Comparison of ENCODE assay signal across 20 cellular contexts in the genomic region with DNA sequence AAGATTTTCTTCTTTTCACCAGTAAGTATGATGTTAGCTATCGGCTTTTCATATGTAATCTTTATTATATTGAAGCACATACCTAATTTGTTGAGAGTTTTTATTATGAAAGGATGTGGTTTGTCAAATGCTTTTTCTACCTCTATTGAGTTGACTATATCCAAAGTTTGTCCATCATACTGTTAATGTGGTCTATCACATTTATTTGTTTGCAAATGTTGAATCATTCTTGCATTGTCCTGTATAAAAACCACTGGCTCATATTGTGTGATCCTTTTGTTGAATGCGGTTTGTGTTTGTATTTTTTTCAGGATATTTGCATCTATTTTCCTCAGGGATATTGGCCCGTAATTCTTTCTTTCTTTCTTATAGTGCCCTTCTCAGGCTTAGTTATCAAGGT.
"Had no signal": no experiment of that assay in that cellular context is flagged by ENCODE, and none has a peak within 500 bp of the region (broad histone marks: within the 10 kb centered on the region; RNA-seq: fewer than 3 reads in every experiment).

No MANE protein-coding gene starts in this region.

- DNase-seq: dermis blood vessel endothelial cell; dorsolateral prefrontal cortex; effector CD4-positive, alpha-beta T cell; effector memory CD4-positive, alpha-beta T cell; foreskin keratinocyte; head of caudate nucleus; heart right ventricle; hippocampal formation; left cardiac atrium; left lung; left ventricle myocardium superior; lower lobe of right lung; mesenchymal stem cell; mucosa of descending colon; naive B cell; naive thymus-derived CD8-positive, alpha-beta T cell had no signal

- ATAC-seq: foreskin keratinocyte; gastroesophageal sphincter; heart right ventricle; left cardiac atrium; left lung; left ventricle myocardium superior; lower lobe of right lung; mucosa of descending colon; naive thymus-derived CD8-positive, alpha-beta T cell had no signal

- FAIRE-seq: endothelial cell of umbilical vein, islet of Langerhans, keratinocyte had no signal
